In the genomic region with DNA sequence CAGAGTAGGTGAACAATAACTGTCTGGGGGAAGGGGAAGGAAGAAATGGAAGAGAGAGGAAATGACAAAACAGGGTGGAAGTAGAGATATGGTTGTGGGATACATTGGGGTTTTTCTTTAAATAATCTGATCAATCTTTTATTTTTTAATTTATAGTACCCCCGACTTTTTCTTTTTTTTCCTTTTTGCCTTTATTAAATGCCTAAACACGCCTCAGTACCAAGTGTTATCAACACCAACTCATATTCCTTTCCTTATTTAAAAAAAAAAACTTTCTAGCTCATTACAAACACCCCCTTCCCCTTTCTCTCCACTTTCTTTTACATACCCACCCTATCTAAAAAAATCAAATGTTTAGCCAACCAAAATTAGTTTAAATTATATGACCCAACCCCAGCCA, we compare ENCODE assay signal across 30 cellular contexts. TPM values are rescaled to one million over a fixed set of nuclear protein-coding genes. Genes with fewer than 3 reads are reported as not detected.
"Had no signal": no experiment of that assay in that cellular context is flagged by ENCODE, and none has a peak within 500 bp of the region (broad histone marks: within the 10 kb centered on the region; RNA-seq: fewer than 3 reads in every experiment).

No MANE protein-coding gene starts in this region.

- H3K9ac ChIP-seq: SK-N-SH had no signal

- DNase-seq: activated CD4-positive, alpha-beta memory T cell treated with anti-CD3 and anti-CD28 coated beads, Interleukin-2, amount 10 ng/mL, durations not matched to agents 7 days and 5 days; activated CD4-positive, alpha-beta T cell treated with anti-CD3 and anti-CD28 coated beads, Interleukin-2, amount 50 U/mL, for 1 hour; activated CD4-positive, CD25-positive, alpha-beta regulatory T cell; activated effector memory CD4-positive, alpha-beta T cell treated with Interleukin-2 at 50 U/mL for 16 hours; activated naive CD4-positive, alpha-beta T cell; activated T-cell treated with anti-CD3 and anti-CD28 coated beads for 4 hours; aorta; body of pancreas; IMR-90; KG1; MM.1S; NCI-H1105 treated with DMSO at 0.1 percent for 48 hours; NCI-H1436 treated with DMSO at 0.1 percent for 48 hours; NCI-H187; NCI-H2081; NCI-H510A treated with DMSO at 0.1 percent for 48 hours; NCI-H69; NK-92 treated with Interleukin-12 subunit alpha and Interleukin-12 subunit beta, amount 100 ng/mL, for 24 hours; OCI-M1; RPMI8226; SK-N-SH; SW 1271; T-helper 9 cell had no signal

- H3K27me3 Mint-ChIP-seq: activated CD4-positive, alpha-beta memory T cell treated with anti-CD3 and anti-CD28 coated beads, Interleukin-2, amount 10 ng/mL, durations not matched to agents 7 days and 5 days; activated naive CD4-positive, alpha-beta T cell treated with anti-CD3 and anti-CD28 coated beads, Interleukin-2, amount 50 U/mL, for 24 hours had no signal

- H3K9me3 Mint-ChIP-seq: activated CD4-positive, alpha-beta memory T cell treated with anti-CD3 and anti-CD28 coated beads, Interleukin-2, amount 10 ng/mL, durations not matched to agents 7 days and 5 days; activated naive CD4-positive, alpha-beta T cell treated with anti-CD3 and anti-CD28 coated beads, Interleukin-2, amount 50 U/mL, for 24 hours had no signal

- H3K9me2 ChIP-seq: SK-N-SH had no signal

- H3K4me1 Mint-ChIP-seq: activated CD4-positive, alpha-beta memory T cell treated with anti-CD3 and anti-CD28 coated beads, Interleukin-2, amount 10 ng/mL, durations not matched to agents 7 days and 5 days; activated naive CD4-positive, alpha-beta T cell treated with anti-CD3 and anti-CD28 coated beads, Interleukin-2, amount 50 U/mL, for 24 hours had no signal

- H3K4me2 ChIP-seq: SK-N-SH had no signal

- ATAC-seq: body of pancreas, Panc1, Right ventricle myocardium inferior had no signal

- H3K4me3 ChIP-seq: body of pancreas had no signal

- H3K9me3 ChIP-seq: body of pancreas, SK-N-SH had no signal

- H3K27me3 ChIP-seq: body of pancreas had no signal

- H3K4me3 Mint-ChIP-seq: activated CD4-positive, alpha-beta memory T cell treated with anti-CD3 and anti-CD28 coated beads, Interleukin-2, amount 10 ng/mL, durations not matched to agents 7 days and 5 days; activated naive CD4-positive, alpha-beta T cell treated with anti-CD3 and anti-CD28 coated beads, Interleukin-2, amount 50 U/mL, for 24 hours had no signal

- FAIRE-seq: bronchial epithelial cell had no signal

- H3K27ac ChIP-seq: body of pancreas, VCaP had no signal

- H3K27ac Mint-ChIP-seq: activated CD4-positive, alpha-beta memory T cell treated with anti-CD3 and anti-CD28 coated beads, Interleukin-2, amount 10 ng/mL, durations not matched to agents 7 days and 5 days; activated naive CD4-positive, alpha-beta T cell treated with anti-CD3 and anti-CD28 coated beads, Interleukin-2, amount 50 U/mL, for 24 hours had no signal

RNA-seq across cellular contexts. Expression of a gene that starts 21.1 kb away (rescaled TPM):
- total RNA-seq: activated CD4-positive, alpha-beta memory T cell treated with anti-CD3 and anti-CD28 coated beads, Interleukin-2, amount 10 ng/mL, durations not matched to agents 7 days and 5 days; activated CD8-positive, alpha-beta memory T cell treated with anti-CD3 and anti-CD28 coated beads for 36 hours; body of pancreas; bronchial epithelial cell; IMR-90; Right ventricle myocardium inferior; T-helper 1 cell treated with Interleukin-12 subunit alpha and Interleukin-12 subunit beta and Interleukin-4 antibody, amounts not matched to agents 30 ng/mL and 1 ng/mL, for 36 hours had no signal
